1 cellular context compared by ENCODE assay signal in the genomic region with DNA sequence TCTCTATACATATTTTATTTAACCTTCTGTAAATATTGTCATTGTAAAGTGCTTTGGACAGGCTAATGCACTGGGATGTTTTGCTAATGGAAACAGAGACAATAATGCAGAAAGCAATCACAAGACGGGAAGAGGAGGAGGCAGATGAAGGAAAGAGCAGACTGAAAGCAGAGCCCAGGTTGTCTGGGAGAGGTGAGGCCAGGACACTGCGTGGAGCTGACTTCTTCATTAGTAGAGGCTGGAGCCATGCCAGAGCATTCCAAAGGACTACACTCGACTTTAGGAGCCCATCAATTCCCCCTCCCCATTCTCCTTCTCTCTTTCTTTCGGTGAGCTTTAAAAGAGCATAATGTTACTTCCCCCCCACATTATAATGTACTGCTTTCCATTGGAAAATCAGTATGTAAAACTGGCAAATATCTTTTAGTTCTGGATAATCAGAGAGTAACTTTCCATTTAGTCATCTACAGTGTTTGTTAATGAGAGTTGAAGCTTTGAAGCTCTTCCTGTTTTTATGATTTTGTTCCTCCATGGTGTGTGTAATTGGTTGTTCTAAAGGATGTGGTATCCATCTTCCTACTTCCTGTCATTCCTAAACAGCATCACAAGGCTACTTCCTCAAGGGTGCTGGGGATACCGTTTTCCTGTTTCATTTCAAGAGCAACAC.
TF ChIP-seq lines count a peak whose summit lies in the region.

No MANE protein-coding gene starts in this region.

TF ChIP-seq in SK-N-SH, 30 proteins besides CTCF, POLR2A, EP300 and RAD21 (continued from another document):
- TF ChIP-seq, protein P1, sequence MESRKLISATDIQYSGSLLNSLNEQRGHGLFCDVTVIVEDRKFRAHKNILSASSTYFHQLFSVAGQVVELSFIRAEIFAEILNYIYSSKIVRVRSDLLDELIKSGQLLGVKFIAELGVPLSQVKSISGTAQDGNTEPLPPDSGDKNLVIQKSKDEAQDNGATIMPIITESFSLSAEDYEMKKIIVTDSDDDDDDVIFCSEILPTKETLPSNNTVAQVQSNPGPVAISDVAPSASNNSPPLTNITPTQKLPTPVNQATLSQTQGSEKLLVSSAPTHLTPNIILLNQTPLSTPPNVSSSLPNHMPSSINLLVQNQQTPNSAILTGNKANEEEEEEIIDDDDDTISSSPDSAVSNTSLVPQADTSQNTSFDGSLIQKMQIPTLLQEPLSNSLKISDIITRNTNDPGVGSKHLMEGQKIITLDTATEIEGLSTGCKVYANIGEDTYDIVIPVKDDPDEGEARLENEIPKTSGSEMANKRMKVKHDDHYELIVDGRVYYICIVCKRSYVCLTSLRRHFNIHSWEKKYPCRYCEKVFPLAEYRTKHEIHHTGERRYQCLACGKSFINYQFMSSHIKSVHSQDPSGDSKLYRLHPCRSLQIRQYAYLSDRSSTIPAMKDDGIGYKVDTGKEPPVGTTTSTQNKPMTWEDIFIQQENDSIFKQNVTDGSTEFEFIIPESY (IDR thresholded peaks at IDR 0.05; ENCODE audit: borderline replicate concordance, low read depth) = no peak
- TF ChIP-seq RCOR1 (IDR thresholded peaks at IDR 0.05; ENCODE audit: low read length) (no peak), MAX (IDR thresholded peaks at IDR 0.05; ENCODE audit: low read depth) (no peak)
